ENCODE assay signal across 24 cellular contexts in genomic region chr11:86294026-86294425, GRCh38.
"Had no signal": no experiment of that assay in that cellular context is flagged by ENCODE, and none has a peak within 500 bp of the region (broad histone marks: within the 10 kb centered on the region; RNA-seq: fewer than 3 reads in every experiment).

No MANE protein-coding gene starts in this region.

- H2AFZ ChIP-seq: hepatocyte had no signal

- H3K36me3 Mint-ChIP-seq: stimulated activated memory B cell treated with anti-CD40 and anti-IgM and Interleukin-4, amounts not matched to agents 10 μg/mL and 1 μg/mL and 100 μg/mL, for 72 hours; type B pancreatic cell had no signal

- H3K4me1 Mint-ChIP-seq: endodermal cell had no signal

- H3K9me3 ChIP-seq: gastroesophageal sphincter, ovary, uterus had no signal

- H3K27ac Mint-ChIP-seq: endodermal cell, progenitor cell of endocrine pancreas, type B pancreatic cell had no signal

- H3K4me2 ChIP-seq: hepatocyte had no signal

- H3K4me1 ChIP-seq: gastroesophageal sphincter, uterus had no signal

- H3K4me3 Mint-ChIP-seq: endodermal cell; stimulated activated memory B cell treated with anti-CD40 and anti-IgM and Interleukin-4, amounts not matched to agents 10 μg/mL and 1 μg/mL and 100 μg/mL, for 72 hours; type B pancreatic cell had no signal

- H3K27me3 ChIP-seq: gastroesophageal sphincter, hepatocyte, ovary, uterus had no signal

- H3K36me3 ChIP-seq: gastroesophageal sphincter, ovary, uterus had no signal

- H3K4me3 ChIP-seq: gastroesophageal sphincter, hepatocyte, ovary, skin epidermis, uterus had no signal

- ATAC-seq: esophagus mucosa, gastroesophageal sphincter, left colon, sciatic nerve had no signal

- H3K9me3 Mint-ChIP-seq: endodermal cell; stimulated activated memory B cell treated with anti-CD40 and anti-IgM and Interleukin-4, amounts not matched to agents 10 μg/mL and 1 μg/mL and 100 μg/mL, for 72 hours; type B pancreatic cell had no signal

- H3K27ac ChIP-seq: gastroesophageal sphincter, hepatocyte, ovary, uterus had no signal

- DNase-seq: activated CD4-positive, alpha-beta T cell treated with anti-CD3 and anti-CD28 coated beads, Interleukin-2, amount 50 U/mL, for 4 hours; activated CD4-positive, CD25-positive, alpha-beta regulatory T cell treated with anti-CD3 and anti-CD28 coated beads, Interleukin-2, amount 50 U/mL, for 72 hours; activated CD8-positive, alpha-beta memory T cell treated with anti-CD3 and anti-CD28 coated beads, Interleukin-2, amount 50 U/mL, for 4 hours; activated effector memory CD4-positive, alpha-beta T cell treated with Interleukin-2 at 50 U/mL for 16 hours; activated T-cell treated with anti-CD3 and anti-CD28 coated beads, Interleukin-2, amount 50 U/mL, for 48 hours; amygdala; endodermal cell; left colon; mammary epithelial cell; ovary; stimulated activated CD4-positive, alpha-beta T cell treated with anti-CD3 and anti-CD28 coated beads, Interleukin-12 subunit alpha, Interleukin-12 subunit beta, amount 100 ng/mL, for 4 hours; stimulated activated CD4-positive, alpha-beta T cell treated with anti-CD3 and anti-CD28 coated beads, Interleukin-4, amount 100 ng/mL, for 24 hours; substantia nigra; T-helper 9 cell; uterus had no signal

- H3K27me3 Mint-ChIP-seq: activated naive CD8-positive, alpha-beta T cell; stimulated activated memory B cell treated with anti-CD40 and anti-IgM and Interleukin-4, amounts not matched to agents 10 μg/mL and 1 μg/mL and 100 μg/mL, for 72 hours; type B pancreatic cell had no signal
